In the genomic region with DNA sequence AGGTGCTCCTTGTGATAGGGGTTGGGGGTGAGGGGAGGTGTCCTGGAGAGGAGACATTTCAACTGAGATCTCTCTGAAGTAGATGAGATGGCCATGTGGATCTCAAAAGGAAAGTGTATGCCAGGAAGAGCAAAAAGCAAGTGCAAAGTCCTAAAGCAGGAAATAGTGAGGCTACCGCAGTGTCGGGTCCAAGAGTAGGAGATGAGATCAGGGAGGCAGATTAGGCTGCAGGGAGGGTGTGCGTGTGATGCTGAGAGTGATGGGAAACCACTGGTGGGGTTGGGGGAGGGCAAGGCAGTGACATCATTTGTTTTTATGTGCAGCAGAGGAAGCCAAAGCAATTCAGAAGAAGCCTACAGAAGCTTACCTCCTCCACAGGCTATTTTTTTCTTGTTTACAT, we compare ENCODE assay signal across 9 cellular contexts. TPM values are rescaled to one million over a fixed set of nuclear protein-coding genes. Genes with fewer than 3 reads are reported as not detected.
A peak's percentile ranks its signal among the peaks of the same experiment; 100 is the strongest.
DNase-seq lines count a peak whose midpoint lies in the region; ATAC-seq lines count a peak whose summit lies in the region.
"Had no signal": no experiment of that assay in that cellular context is flagged by ENCODE, and none has a peak within 500 bp of the region (broad histone marks: within the 10 kb centered on the region; RNA-seq: fewer than 3 reads in every experiment).

No MANE protein-coding gene starts in this region.

- no peaks in the 10 kb centered on the region for H3K27me3 Mint-ChIP-seq in activated naive CD4-positive, alpha-beta T cell treated with anti-CD3 and anti-CD28 coated beads for 36 hours (ENCODE audit: low read depth)

- ATAC-seq in GM18502 (IDR thresholded peaks at IDR 0.05; ENCODE audit: poor library complexity, unreplicated experiment) = peak; percentile 41

- H3K4me3 Mint-ChIP-seq in activated naive CD4-positive, alpha-beta T cell treated with anti-CD3 and anti-CD28 coated beads for 36 hours = peak overlapping the region; percentile 28
- H3K4me3 Mint-ChIP-seq: memory B cell had no signal

- peaks cover 70% of the 10 kb centered on the region for H3K4me1 Mint-ChIP-seq in activated naive CD4-positive, alpha-beta T cell treated with anti-CD3 and anti-CD28 coated beads for 36 hours (ENCODE audit: low read depth)

- H3K36me3 Mint-ChIP-seq in activated naive CD4-positive, alpha-beta T cell treated with anti-CD3 and anti-CD28 coated beads for 36 hours (ENCODE audit: low read depth) = no peaks in the 10 kb centered on the region
- H3K36me3 Mint-ChIP-seq: memory B cell had no signal

- H3K9me3 Mint-ChIP-seq in activated naive CD4-positive, alpha-beta T cell treated with anti-CD3 and anti-CD28 coated beads for 36 hours = no peaks in the 10 kb centered on the region
- H3K9me3 Mint-ChIP-seq: memory B cell had no signal

- CTCF ChIA-PET in activated naive CD4-positive, alpha-beta T cell treated with anti-CD3 and anti-CD28 coated beads for 36 hours (lab: Charles Lee) = interaction anchor here (0.7 kb wide), 1 partner anchor 271 kb away, joined by 3 read pairs; no protein-coding TSS in a partner anchor

- DNase-seq in NCI-H460 (ENCODE audit: extremely low read depth, low read depth) (peak; percentile 76), myocyte (ENCODE audit: low read depth) (peak; percentile 89), NCI-H524 treated with DMSO at 0.1 percent for 48 hours (lab: John Stamatoyannopoulos, UW) (no peak), head of caudate nucleus (no peak), NCI-H146 (lab: John Stamatoyannopoulos, UW) (no peak), 8988T (no peak)
- peak; percentile 85 for DNase-seq in activated naive CD4-positive, alpha-beta T cell treated with anti-CD3 and anti-CD28 coated beads for 36 hours

- intact Hi-C loops in activated naive CD4-positive, alpha-beta T cell treated with anti-CD3 and anti-CD28 coated beads for 36 hours (cut with micrococcal nuclease) = loop anchor here (2.0 kb wide), 1 partner anchor 15 kb away; no protein-coding TSS in a partner anchor
- intact Hi-C loops in head of caudate nucleus (cut with DNase I) = no loop called here

- H3K27ac Mint-ChIP-seq in activated naive CD4-positive, alpha-beta T cell treated with anti-CD3 and anti-CD28 coated beads for 36 hours = peak overlapping the region; percentile 83
- H3K27ac Mint-ChIP-seq: memory B cell had no signal

RNA-seq across cellular contexts. Expression of a gene that starts 28.5 kb away (rescaled TPM):
- 108 and 123 TPM in 2 replicates for total RNA-seq in NCI-H460 (2014; rRNA removed; shearing (Covaris generic))
- 36.6 and 43.7 TPM in 2 replicates for polyA plus RNA-seq in NCI-H460 (2014; cell fraction: nucleus; rRNA removed)
- total RNA-seq in activated naive CD4-positive, alpha-beta T cell treated with anti-CD3 and anti-CD28 coated beads for 36 hours = not detected
- 154 and 160 TPM in 2 replicates for total RNA-seq in myocyte
- polyA plus RNA-seq in myocyte (2012) = 169 TPM

Comparison
In these comparisons a context has a peak if more than half of its experiments do, and no peak if none do; other contexts are left out.
1. DNase-seq: peak in NCI-H460 (single experiment), activated naive CD4-positive, alpha-beta T cell treated with anti-CD3 and anti-CD28 coated beads for 36 hours (single experiment) and myocyte (single experiment); none in NCI-H524 treated with DMSO at 0.1 percent for 48 hours (single experiment), head of caudate nucleus (0 of 42), NCI-H146 (single experiment) and 8988T (single experiment).
2. RNA of a gene that starts 28.5 kb away (total RNA-seq): 154 to 160 TPM in myocyte and 108 to 123 TPM in NCI-H460; not detected in activated naive CD4-positive, alpha-beta T cell treated with anti-CD3 and anti-CD28 coated beads for 36 hours; every median in the first group is over 100 times any median in the second.